ENCODE assay signal across 16 cellular contexts in the genomic region with DNA sequence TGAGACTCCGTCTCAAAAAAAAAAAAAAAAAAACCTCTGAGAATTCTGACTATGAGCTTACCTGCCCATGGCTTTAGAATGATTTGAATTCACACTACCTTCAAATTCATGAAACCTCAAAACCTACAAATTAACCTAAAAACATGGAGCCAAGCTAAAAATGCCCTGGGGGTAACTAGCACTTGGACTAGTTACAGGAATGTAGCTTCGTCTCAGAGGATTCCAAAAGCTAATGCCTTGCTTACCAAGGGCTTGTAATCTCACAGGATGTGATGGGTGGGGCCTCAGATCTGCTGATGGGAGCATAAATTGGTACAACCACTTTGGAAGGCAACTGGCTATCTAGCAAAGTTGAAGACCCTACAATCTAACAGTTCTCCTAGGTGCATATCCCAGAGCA.
DNase-seq lines count a peak whose midpoint lies in the region.
"Had no signal": no experiment of that assay in that cellular context is flagged by ENCODE, and none has a peak within 500 bp of the region (broad histone marks: within the 10 kb centered on the region; RNA-seq: fewer than 3 reads in every experiment).

No MANE protein-coding gene starts in this region.

- H3K14ac ChIP-seq in trophoblast cell (ENCODE audit: low read length): no peak overlapping the region

- no peak overlapping the region for H2BK12ac ChIP-seq in trophoblast cell (ENCODE audit: low read length)

- no peak overlapping the region for H3K18ac ChIP-seq in trophoblast cell (ENCODE audit: low read length)

- H3K27me3 ChIP-seq in adipocyte (replicated peaks; ENCODE audit: control insufficient read depth, insufficient read depth, low read length) (no peaks in the 10 kb centered on the region), trophoblast cell (ENCODE audit: insufficient read depth, low read length) (no peaks in the 10 kb centered on the region)
- H3K27me3 ChIP-seq: BLaER1 treated with 17β-estradiol and CSF1 and Interleukin-3, amounts not matched to agents 10 nM and 100 nM had no signal

- H3K23ac ChIP-seq in trophoblast cell (ENCODE audit: low read length): no peak overlapping the region

- H3K4ac ChIP-seq in trophoblast cell (ENCODE audit: low read depth, low read length): no peak overlapping the region

- no peak overlapping the region for H4K91ac ChIP-seq in trophoblast cell (ENCODE audit: low read depth, low read length)

- H2BK120ac ChIP-seq in trophoblast cell (ENCODE audit: insufficient read depth, low read length, poor library complexity): no peak overlapping the region

- H3K4me1 ChIP-seq in adipocyte (ENCODE audit: control insufficient read depth, insufficient read depth, low read length) (no peaks in the 10 kb centered on the region), trophoblast cell (ENCODE audit: control insufficient read depth in 1 of 2, insufficient read depth in 2 of 2, low read length in 2 of 2) (no peaks in the 10 kb centered on the region)

- peak; percentile 56 for DNase-seq in EH (ENCODE audit: low read depth)
- DNase-seq in M059J (ENCODE audit: low read depth): peak; percentile 59
- DNase-seq in adipocyte (ENCODE audit: low read depth): peak; percentile 11
- DNase-seq in trophoblast cell: peak; percentile 10 to 70
- DNase-seq in NCI-H1417 (lab: John Stamatoyannopoulos, UW): no peak
- DNase-seq in NCI-H345 treated with DMSO at 0.1 percent for 48 hours (lab: John Stamatoyannopoulos, UW; ENCODE audit: unreplicated experiment): no peak
- DNase-seq in H4 (ENCODE audit: low spot score): no peak
- DNase-seq: 8988T; Caco-2; CD8-positive, alpha-beta T cell; GM23248; HCEC 1CT; KBM-7 had no signal

- H3K4me2 ChIP-seq in trophoblast cell (ENCODE audit: low read length): no peak overlapping the region
- H3K4me2 ChIP-seq: BLaER1 treated with 17β-estradiol and CSF1 and Interleukin-3, amounts not matched to agents 10 nM and 100 nM had no signal

- H4K12ac ChIP-seq in trophoblast cell (ENCODE audit: low read depth, low read length): no peak overlapping the region

- H3K79me1 ChIP-seq in trophoblast cell (ENCODE audit: low read length): no peaks in the 10 kb centered on the region

- H3K4me3 ChIP-seq in adipocyte (ENCODE audit: low read length) (no peak overlapping the region), trophoblast cell (ENCODE audit: low read depth, low read length) (no peak overlapping the region)
- H3K4me3 ChIP-seq: BLaER1 treated with 17β-estradiol and CSF1 and Interleukin-3, amounts not matched to agents 10 nM and 100 nM; GM12878; GM23248 had no signal

- H3K9me3 ChIP-seq in adipocyte (ENCODE audit: control insufficient read depth, low read length) (peaks cover 11% of the 10 kb centered on the region), trophoblast cell (ENCODE audit: insufficient read depth, low read depth, low read length) (no peaks in the 10 kb centered on the region)
- H3K9me3 ChIP-seq: Caco-2 had no signal

- no peak overlapping the region for H3K27ac ChIP-seq in trophoblast cell (ENCODE audit: low read depth, low read length)
- H3K27ac ChIP-seq: BLaER1 treated with 17β-estradiol and CSF1 and Interleukin-3, amounts not matched to agents 10 nM and 100 nM; GM23248; HL-60 had no signal

- WGBS in trophoblast cell (ENCODE audit: extremely low coverage, insufficient coverage, insufficient read length): no CpG with 5 or more reads among the region's 2 CpGs

- H3K36me3 ChIP-seq in adipocyte (ENCODE audit: control insufficient read depth, insufficient read depth, low read length, severe bottlenecking) (no peaks in the 10 kb centered on the region), trophoblast cell (ENCODE audit: control insufficient read depth in 1 of 2, insufficient read depth in 2 of 2, low read length in 2 of 2) (peaks cover 0 to 2% of the 10 kb centered on the region in 2 experiments)

- no peak overlapping the region for H2AFZ ChIP-seq in trophoblast cell (ENCODE audit: insufficient read depth, low read length, poor library complexity)
- H2AFZ ChIP-seq: GM23248 had no signal

- no peak overlapping the region for H4K8ac ChIP-seq in trophoblast cell (ENCODE audit: low read depth, low read length)

- H3K79me2 ChIP-seq in trophoblast cell (ENCODE audit: control insufficient read depth, insufficient read depth, low read length, poor library complexity): no peaks in the 10 kb centered on the region

- no peak overlapping the region for H2AK5ac ChIP-seq in trophoblast cell (ENCODE audit: low read length)

- no peak overlapping the region for H3K9ac ChIP-seq in adipocyte (ENCODE audit: low read length)
- H3K9ac ChIP-seq in trophoblast cell (ENCODE audit: low read length): no peak overlapping the region
- H3K9ac ChIP-seq: BLaER1 treated with 17β-estradiol and CSF1 and Interleukin-3, amounts not matched to agents 10 nM and 100 nM; GM23248 had no signal

- no peak overlapping the region for H2BK5ac ChIP-seq in trophoblast cell (ENCODE audit: low read depth, low read length, poor library complexity)

Comparison
In these comparisons a context has a peak if more than half of its experiments do, and no peak if none do; other contexts are left out.
1. DNase-seq: peak in EH (single experiment), M059J (single experiment), adipocyte (single experiment) and trophoblast cell (2 of 2); none in NCI-H1417 (0 of 3), NCI-H345 treated with DMSO at 0.1 percent for 48 hours (single experiment) and H4 (single experiment).